In the genomic region with DNA sequence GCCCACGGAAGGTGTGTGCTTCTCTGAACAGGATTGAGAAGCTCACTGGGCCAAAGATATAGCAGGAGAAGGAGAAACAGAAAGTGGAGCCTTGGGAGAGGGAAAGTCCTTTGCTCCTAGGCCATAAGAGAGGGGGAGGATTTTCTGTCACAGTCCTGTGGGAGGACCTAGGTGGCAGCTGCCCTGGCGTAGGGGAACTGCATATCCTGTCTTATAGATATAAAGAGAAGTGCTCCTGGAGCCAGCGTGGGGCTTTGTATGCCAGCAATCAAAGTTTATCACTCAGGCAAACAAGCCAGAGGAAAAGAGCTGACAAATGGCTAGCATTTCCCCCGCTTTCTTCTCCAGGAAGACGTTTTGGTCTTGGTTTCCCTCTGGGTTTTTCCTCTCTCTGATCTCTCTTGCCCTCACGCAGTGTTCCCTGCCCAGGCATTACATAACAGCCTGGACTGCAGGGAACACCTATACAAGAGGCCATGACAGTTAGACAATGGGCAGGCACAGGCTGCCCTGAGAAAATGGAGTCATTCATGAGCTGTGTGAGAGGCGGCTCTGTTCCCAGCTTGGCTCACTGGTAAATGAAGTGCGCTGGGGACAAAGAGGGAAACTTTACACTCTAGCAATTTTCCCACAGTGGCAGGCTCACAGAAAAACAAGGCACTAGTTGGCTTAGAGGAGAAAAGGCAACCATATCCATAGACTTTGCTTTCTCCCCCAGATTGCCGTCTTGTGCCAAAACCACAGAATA, we compare ENCODE assay signal across 17 cellular contexts. TPM values are rescaled to one million over a fixed set of nuclear protein-coding genes. Genes with fewer than 3 reads are reported as not detected.
DNase-seq lines count a peak whose midpoint lies in the region; ATAC-seq, FAIRE-seq and TF ChIP-seq lines count a peak whose summit lies in the region.
"Had no signal": no experiment of that assay in that cellular context is flagged by ENCODE, and none has a peak within 500 bp of the region (broad histone marks: within the 10 kb centered on the region; RNA-seq: fewer than 3 reads in every experiment).

No MANE protein-coding gene starts in this region.

- H3K36me3 Mint-ChIP-seq in MCF 10A (ENCODE audit: insufficient read depth, unreplicated experiment): no peaks in the 10 kb centered on the region
- no peaks in the 10 kb centered on the region for H3K36me3 Mint-ChIP-seq in type B pancreatic cell

- no peaks in the 10 kb centered on the region for H3K79me2 ChIP-seq in H1 (ENCODE audit: control insufficient read depth in 1 of 2, insufficient read depth in 2 of 2, low read length in 2 of 2)

- H3K9ac ChIP-seq in H1 (replicated peaks in 1 of 4; ENCODE audit: extremely low read depth in 1 of 4, low read depth in 3 of 4, low read length in 3 of 4): no peak overlapping the region; a peak in 1 of 7 replicates
- H3K9ac ChIP-seq in mucosa of stomach (ENCODE audit: low read length): peak overlapping the region; percentile 54

- H2BK120ac ChIP-seq in H1 (replicated peaks; ENCODE audit: low read depth, low read length): no peak overlapping the region

- H3K9me3 ChIP-seq in breast epithelium (no peaks in the 10 kb centered on the region), H1 (ENCODE audit: insufficient read depth in 2 of 2, low read depth in 1 of 2, low read length in 1 of 2) (no peaks in the 10 kb centered on the region), mucosa of stomach (ENCODE audit: control insufficient read depth, low read length) (no peaks in the 10 kb centered on the region)
- H3K9me3 ChIP-seq: upper lobe of left lung had no signal

- no peak overlapping the region for H3K4ac ChIP-seq in H1 (replicated peaks; ENCODE audit: insufficient read length, low read depth, low read length)

- H3K79me1 ChIP-seq in H1 (ENCODE audit: low read depth, low read length): no peaks in the 10 kb centered on the region

- intact Hi-C loops in breast epithelium (cut with DNase I; ENCODE audit: low total_unique reads): no loop called here
- intact Hi-C loops in MCF 10A (cut with micrococcal nuclease): no loop called here

- H4K8ac ChIP-seq in H1 (ENCODE audit: extremely low read depth, insufficient read depth, low read length): no peak overlapping the region

- no peak for FAIRE-seq in H1 (lab: Jason Lieb, UNC)
- FAIRE-seq: A204.1 had no signal

- 84% methylated on average over 9 of the region's 9 CpGs; no CpG with 5 or more reads in 1 of the 2 experiments for WGBS in H1 (ENCODE audit: extremely low coverage in 1 of 2, insufficient coverage in 1 of 2, insufficient read length in 1 of 2, insufficient replicate concordance in 2 of 2, low coverage in 1 of 2, low lambda C conversion rate in 2 of 2, missing lambda C conversion rate in 1 of 2), 2 experiments

- H3K4me3 Mint-ChIP-seq in MCF 10A (ENCODE audit: unreplicated experiment) (no peak overlapping the region), type B pancreatic cell (no peak overlapping the region)
- H3K4me3 Mint-ChIP-seq: activated naive CD8-positive, alpha-beta T cell treated with anti-CD3 and anti-CD28 coated beads, Interleukin-2, amount 50 U/mL, for 24 hours; effector memory CD8-positive, alpha-beta T cell; nephron had no signal

- no peak for DNase-seq in breast epithelium (ENCODE audit: low spot score in 2 of 2)
- DNase-seq in MCF 10A (ENCODE audit: unreplicated experiment): no peak
- DNase-seq in H1 (ENCODE audit: low read depth in 1 of 2, low spot score in 2 of 2): peak in 1 of 2 experiments; percentile 44
- no peak for DNase-seq in type B pancreatic cell (ENCODE audit: extremely low spot score, unreplicated experiment)
- DNase-seq: activated naive CD8-positive, alpha-beta T cell treated with anti-CD3 and anti-CD28 coated beads, Interleukin-2, amount 50 U/mL, for 24 hours; effector memory CD8-positive, alpha-beta T cell; NCI-H1436 treated with DMSO at 0.1 percent for 48 hours; SIG-M5; stimulated activated CD4-positive, alpha-beta T cell treated with anti-CD3 and anti-CD28 coated beads, Interleukin-12 subunit alpha, Interleukin-12 subunit beta, amount 100 ng/mL, for 4 hours; upper lobe of left lung had no signal

- peak overlapping the region; percentile 65; the same call in 1 of the 2 replicates for H2BK12ac ChIP-seq in H1 (ENCODE audit: low read depth, low read length)

- no peak for TF ChIP-seq EP300 in H1 (IDR thresholded peaks at IDR 0.05; ENCODE audit: borderline replicate concordance in 1 of 2, low read depth in 2 of 2, low read length in 2 of 2)

- H3K27me3 ChIP-seq in breast epithelium: no peaks in the 10 kb centered on the region
- H3K27me3 ChIP-seq in H1 (replicated peaks in 1 of 4; ENCODE audit: control insufficient read depth in 3 of 4, extremely low read depth in 1 of 4, insufficient read depth in 3 of 4, low read length in 3 of 4): no peaks in the 10 kb centered on the region
- H3K27me3 ChIP-seq in mucosa of stomach (ENCODE audit: control insufficient read depth, insufficient read depth, low read length): no peaks in the 10 kb centered on the region
- H3K27me3 ChIP-seq: upper lobe of left lung had no signal

- TF ChIP-seq CTCF in breast epithelium (IDR thresholded peaks at IDR 0.05) (no peak), MCF 10A (IDR thresholded peaks at IDR 0.05; ENCODE audit: unreplicated experiment) (no peak), H1 (IDR thresholded peaks at IDR 0.05; ENCODE audit: control extremely low read depth in 1 of 3, insufficient read depth in 1 of 3, low read depth in 1 of 3, low read length in 3 of 3) (no peak), type B pancreatic cell (conservative IDR thresholded peaks at IDR 0.05) (no peak)

- H3K4me1 ChIP-seq in breast epithelium (no peaks in the 10 kb centered on the region), H1 (replicated peaks in 1 of 4; ENCODE audit: control insufficient read depth in 3 of 4, insufficient read depth in 4 of 4, low read length in 3 of 4) (peaks cover 0 to 2% (median 0%) of the 10 kb centered on the region in 4 experiments; a peak in 1 of 7 replicates), mucosa of stomach (ENCODE audit: control insufficient read depth, insufficient read depth, low read length) (peaks cover 14% of the 10 kb centered on the region)

- H2BK15ac ChIP-seq in H1 (ENCODE audit: low read length): peak overlapping the region; percentile 95; the same call in 1 of the 2 replicates

- no peak overlapping the region for H3K4me2 ChIP-seq in H1 (ENCODE audit: insufficient read depth in 1 of 2, low read depth in 2 of 2, low read length in 2 of 2)

- peak overlapping the region; percentile 25 for H4K91ac ChIP-seq in H1 (replicated peaks; ENCODE audit: insufficient read length, low read length)

- H3K4me1 Mint-ChIP-seq in MCF 10A (ENCODE audit: insufficient read depth, unreplicated experiment) (peaks cover 6% of the 10 kb centered on the region), type B pancreatic cell (ENCODE audit: unreplicated experiment) (peaks cover 16% of the 10 kb centered on the region)
- H3K4me1 Mint-ChIP-seq: activated naive CD8-positive, alpha-beta T cell treated with anti-CD3 and anti-CD28 coated beads, Interleukin-2, amount 50 U/mL, for 24 hours had no signal

- no peak for TF ChIP-seq RAD21 in H1 (IDR thresholded peaks at IDR 0.05 in 1 of 2, conservative IDR thresholded peaks at IDR 0.05 in 1 of 2; ENCODE audit: low read depth in 2 of 2, low read length in 2 of 2)

- H2AFZ ChIP-seq in H1 (ENCODE audit: low read length): peak overlapping the region; percentile 99

- no peak overlapping the region for H3K23ac ChIP-seq in H1 (ENCODE audit: insufficient read length)

- peak overlapping the region; percentile 90; the same call in 1 of the 2 replicates for H2BK20ac ChIP-seq in H1 (ENCODE audit: low read length)

- CTCF ChIA-PET in MCF 10A (lab: Yijun Ruan, JAX): interaction anchor here (0.6 to 1.8 kb wide), 3 partner anchors 18 to 283 kb away, joined by 3 to 8 read pairs (median 4); no protein-coding TSS in a partner anchor
- CTCF ChIA-PET in H1 (lab: Charles Lee; ENCODE audit: partially characterized antibody): interaction anchor here (0.6 to 9.7 kb wide), 13 partner anchors 9 to 1969 kb away, joined by 3 to 56 read pairs (median 4); no protein-coding TSS in a partner anchor

- H3K36me3 ChIP-seq in breast epithelium (no peaks in the 10 kb centered on the region), H1 (ENCODE audit: control insufficient read depth in 2 of 4, insufficient read depth in 4 of 4, low read length in 3 of 4) (no peaks in the 10 kb centered on the region), mucosa of stomach (ENCODE audit: control insufficient read depth, insufficient read depth, low read length) (no peaks in the 10 kb centered on the region)
- H3K36me3 ChIP-seq: upper lobe of left lung had no signal

- H3K27ac Mint-ChIP-seq in MCF 10A (ENCODE audit: low read depth, unreplicated experiment) (no peak overlapping the region), type B pancreatic cell (peak overlapping the region; percentile 59)
- H3K27ac Mint-ChIP-seq: activated naive CD8-positive, alpha-beta T cell treated with anti-CD3 and anti-CD28 coated beads, Interleukin-2, amount 50 U/mL, for 24 hours; effector memory CD8-positive, alpha-beta T cell had no signal

- H3K27ac ChIP-seq in breast epithelium (peak overlapping the region; percentile 20 to 65), H1 (ENCODE audit: low read depth, low read length) (no peak overlapping the region)

- H3K14ac ChIP-seq in H1 (ENCODE audit: insufficient read length): no peak overlapping the region

- H4K20me1 ChIP-seq in H1 (replicated peaks in 1 of 2; ENCODE audit: control insufficient read depth in 1 of 2, insufficient read depth in 2 of 2, low read length in 2 of 2): no peaks in the 10 kb centered on the region

- BruUV-seq in MCF 10A (replicated peaks; lab: Mats Ljungman, UMichigan): no TSS peak

- no peak overlapping the region for H2AK5ac ChIP-seq in H1 (ENCODE audit: low read depth, low read length)

- H3K56ac ChIP-seq in H1 (replicated peaks; ENCODE audit: insufficient read length, low read depth, low read length): no peak overlapping the region

- H3K4me3 ChIP-seq in breast epithelium (no peak overlapping the region), H1 (ENCODE audit: extremely low read depth in 1 of 4, insufficient read depth in 2 of 4, low read depth in 3 of 4, low read length in 4 of 4) (no peak overlapping the region), mucosa of stomach (ENCODE audit: low read length) (peak overlapping the region; percentile 11)
- H3K4me3 ChIP-seq: upper lobe of left lung had no signal

- TF ChIP-seq POLR2A in breast epithelium (IDR thresholded peaks at IDR 0.05) (no peak), H1 (IDR thresholded peaks at IDR 0.05; ENCODE audit: control extremely low read depth in 1 of 2, low read depth in 2 of 2, low read length in 2 of 2) (no peak)

- peak overlapping the region; percentile 75; the same call in 1 of the 2 replicates for H2BK5ac ChIP-seq in H1 (ENCODE audit: low read depth, low read length)

- no peaks in the 10 kb centered on the region for H3K23me2 ChIP-seq in H1 (ENCODE audit: low read depth, low read length)

- H3K9me3 Mint-ChIP-seq in MCF 10A (ENCODE audit: unreplicated experiment) (no peaks in the 10 kb centered on the region), type B pancreatic cell (no peaks in the 10 kb centered on the region)
- H3K9me3 Mint-ChIP-seq: activated naive CD8-positive, alpha-beta T cell treated with anti-CD3 and anti-CD28 coated beads, Interleukin-2, amount 50 U/mL, for 24 hours; effector memory CD8-positive, alpha-beta T cell; nephron had no signal

- peak overlapping the region; percentile 73; the same call in 1 of the 2 replicates for H3K18ac ChIP-seq in H1 (ENCODE audit: extremely low read depth, low read length)

- no peaks in the 10 kb centered on the region for H3K27me3 Mint-ChIP-seq in MCF 10A (ENCODE audit: insufficient read depth, unreplicated experiment)
- H3K27me3 Mint-ChIP-seq in type B pancreatic cell: no peaks in the 10 kb centered on the region

- ATAC-seq in GM18498 (IDR thresholded peaks at IDR 0.05; ENCODE audit: unreplicated experiment) (no peak), GM18511 (IDR thresholded peaks at IDR 0.05; ENCODE audit: unreplicated experiment) (no peak), GM18907 (IDR thresholded peaks at IDR 0.05; ENCODE audit: unreplicated experiment) (no peak)
- ATAC-seq: activated naive CD8-positive, alpha-beta T cell treated with anti-CD3 and anti-CD28 coated beads, Interleukin-2, amount 50 U/mL, for 24 hours; effector memory CD8-positive, alpha-beta T cell had no signal

- POLR2A ChIA-PET in MCF 10A (lab: Yijun Ruan, JAX) (interaction anchor here (0.6 to 1.1 kb wide), 4 partner anchors 176 to 1227 kb away, joined by 3 read pairs; no protein-coding TSS in a partner anchor), H1 (lab: Charles Lee; ENCODE audit: partially characterized antibody) (interaction anchor here (1.0 to 2.3 kb wide), 3 partner anchors 12 to 29 kb away, joined by 3 to 9 read pairs (median 5); no protein-coding TSS in a partner anchor)

- H4K5ac ChIP-seq in H1 (ENCODE audit: insufficient read length, low read depth, low read length): no peak overlapping the region

RNA-seq across cellular contexts. Expression of a gene that starts 52.5 kb away (rescaled TPM):
- total RNA-seq in breast epithelium: 1 to 10 TPM in 2 of 3 donors, not detected in 1; 3.2 to 3.3 TPM
- not detected in 2 replicates for total RNA-seq in MCF 10A (2022)
- 0.20 and 0.23 TPM in 2 replicates for total RNA-seq in H1 (2021; fragmentation: NEBNext Ultra II Directional; extraction: Animal tissue kit (Norgen Biotek cat#: 25700))
- 0.53 and 0.64 TPM in 2 replicates for polyA plus RNA-seq in H1 (2011; rRNA removed)
- 0.49 TPM for polyA plus RNA-seq in H1 (2011; cell fraction: cytosol; rRNA removed)
- polyA plus RNA-seq in H1 (2011; cell fraction: nucleus; rRNA removed): 0.90 TPM
- 0.12 to 0.20 TPM (median 0.18 TPM) in 4 replicates for polyA plus RNA-seq in H1 (2012, experiment 1 of 2)
- 0.04 TPM for polyA plus RNA-seq in H1 (2012, experiment 2 of 2)
- polyA plus RNA-seq in H1 (2013, experiment 1 of 2): 0.22 TPM
- 0.20 TPM for polyA plus RNA-seq in H1 (2013, experiment 2 of 2)
- polyA minus RNA-seq in H1 (2011; rRNA and poly(A)+ RNA removed): 1.3 and 1.6 TPM in 2 replicates
- polyA minus RNA-seq in H1 (2011; cell fraction: cytosol; rRNA and poly(A)+ RNA removed): 0.88 TPM
- 2.3 TPM for polyA minus RNA-seq in H1 (2011; cell fraction: nucleus; rRNA and poly(A)+ RNA removed)
- total RNA-seq in type B pancreatic cell (ENCODE audit: low replicate concordance): 0.10 and 0.34 TPM in 2 replicates
- total RNA-seq: glomerular endothelial cell had no signal
